Comparison of ENCODE assay signal across 3 cellular contexts in genomic region chr6:30185846-30186484, GRCh38.
TF ChIP-seq lines count a peak whose summit lies in the region.

No MANE protein-coding gene starts in this region.

TF ChIP-seq in GM12891, 5 proteins besides CTCF, POLR2A, EP300 and RAD21:
- no peak; the same call in 1 of the 2 replicates for TF ChIP-seq POLR2AphosphoS5 (IDR thresholded peaks at IDR 0.05; ENCODE audit: low read depth, low read length)
- no peak for TF ChIP-seq PAX5 (IDR thresholded peaks at IDR 0.05; ENCODE audit: insufficient read depth, low read length, severe bottlenecking)
- TF ChIP-seq SPI1 (IDR thresholded peaks at IDR 0.05; ENCODE audit: low read depth, low read length): no peak
- no peak for TF ChIP-seq POU2F2 (IDR thresholded peaks at IDR 0.05; ENCODE audit: low read depth, low read length)
- TF ChIP-seq TAF1 (IDR thresholded peaks at IDR 0.05; ENCODE audit: low read depth, low read length): no peak

TF ChIP-seq in HCT116, 20 proteins besides CTCF, POLR2A, EP300 and RAD21:
- no peak for TF ChIP-seq YY1 (IDR thresholded peaks at IDR 0.05; ENCODE audit: extremely low read depth, insufficient replicate concordance, low read depth, low read length)
- TF ChIP-seq JUND (IDR thresholded peaks at IDR 0.05): no peak
- no peak for TF ChIP-seq EZH2 (IDR thresholded peaks at IDR 0.05)
- TF ChIP-seq SIN3A (IDR thresholded peaks at IDR 0.05; ENCODE audit: low read depth): no peak
- TF ChIP-seq EGR1 (IDR thresholded peaks at IDR 0.05; ENCODE audit: low read depth): no peak
- TF ChIP-seq EZH2phosphoT487 (IDR thresholded peaks at IDR 0.05; ENCODE audit: borderline replicate concordance): no peak

TF ChIP-seq in GM12878, 131 proteins besides CTCF, POLR2A, EP300 and RAD21:
- TF ChIP-seq CHD2 (IDR thresholded peaks at IDR 0.05; ENCODE audit: borderline replicate concordance, low read depth, low read length): no peak
- TF ChIP-seq POLR2AphosphoS5 (IDR thresholded peaks at IDR 0.05; ENCODE audit: low read length): peak; percentile 50; the same call in 1 of the 2 replicates
- no peak for TF ChIP-seq MTA3 (IDR thresholded peaks at IDR 0.05; ENCODE audit: borderline replicate concordance, low read length)
- TF ChIP-seq REST (IDR thresholded peaks at IDR 0.05; ENCODE audit: low read depth, low read length): no peak
- no peak for TF ChIP-seq ZBED1 (IDR thresholded peaks at IDR 0.05; ENCODE audit: borderline replicate concordance)
- no peak for TF ChIP-seq NFXL1 (IDR thresholded peaks at IDR 0.05; ENCODE audit: borderline replicate concordance)
- TF ChIP-seq PRDM15 (CRISPR knock-in tag; IDR thresholded peaks at IDR 0.05): no peak
